In genomic region chr4:73589887-73590801, GRCh38 we compare ENCODE assay signal across 8 cellular contexts. TPM values are rescaled to one million over a fixed set of nuclear protein-coding genes. Genes with fewer than 3 reads are reported as not detected.
DNase-seq lines count a peak whose midpoint lies in the region; ATAC-seq, FAIRE-seq and TF ChIP-seq lines count a peak whose summit lies in the region.

No MANE protein-coding gene starts in this region.

- no peak for TF ChIP-seq POLR2A in HepG2 (IDR thresholded peaks at IDR 0.05; ENCODE audit: insufficient read depth in 1 of 2, low read depth in 2 of 2, low read length in 2 of 2)

- H3K9ac ChIP-seq in HepG2 (ENCODE audit: insufficient read depth, low read depth, low read length), result no peak overlapping the region

- CTCF ChIA-PET in HepG2 (lab: Yijun Ruan, JAX; ENCODE audit: low intra/inter-chr PET ratio, low total read pairs), result interaction anchor here (1.3 kb wide), 1 partner anchor 63 kb away, joined by 3 read pairs; no protein-coding TSS in a partner anchor

- no peak for TF ChIP-seq CTCF in HepG2 (CRISPR knock-in tag; IDR thresholded peaks at IDR 0.05)

- H3K4me3 ChIP-seq in HepG2 (replicated peaks in 1 of 3; ENCODE audit: insufficient read depth in 1 of 3, low read depth in 2 of 3, low read length in 3 of 3), result no peak overlapping the region

- H3K4me1 ChIP-seq in HepG2 (ENCODE audit: insufficient read depth, low read length), result peaks cover 14% of the 10 kb centered on the region

- H2AFZ ChIP-seq in HepG2 (ENCODE audit: low read length), result no peak overlapping the region

- WGBS in HepG2 (ENCODE audit: low lambda C conversion rate), result 66% methylated on average over 5 of the region's 5 CpGs

- no peak overlapping the region for H3K4me2 ChIP-seq in HepG2 (ENCODE audit: low read depth, low read length)

- POLR2A ChIA-PET in HepG2 (lab: Yijun Ruan, JAX), result no interaction called here

- no peaks in the 10 kb centered on the region for H3K27me3 ChIP-seq in HepG2 (ENCODE audit: control insufficient read depth in 1 of 2, insufficient read depth in 2 of 2, low read length in 2 of 2)

- no peaks in the 10 kb centered on the region for H3K36me3 ChIP-seq in HepG2 (replicated peaks in 1 of 2; ENCODE audit: control insufficient read depth in 1 of 2, insufficient read depth in 2 of 2, low read length in 2 of 2)

- peak; percentile 8 for FAIRE-seq in HepG2 (lab: Jason Lieb, UNC)

- ATAC-seq in GM18873 (IDR thresholded peaks at IDR 0.05; ENCODE audit: low FRiP score, unreplicated experiment) (peak; percentile 93), HG03025 (IDR thresholded peaks at IDR 0.05; ENCODE audit: low FRiP score, unreplicated experiment) (peak; percentile 96), HepG2 (no peak)

- in situ Hi-C loops in HepG2 (cut with HindIII; ENCODE audit: extremely low pct_ligation_motif_present, low pct_unique_long_range_greater_than_20kb), result loop anchor here (5.0 to 25.0 kb wide), 2 partner anchors 67 to 253 kb away; no protein-coding TSS in a partner anchor

- no peak for TF ChIP-seq RAD21 in HepG2 (CRISPR knock-in tag; IDR thresholded peaks at IDR 0.05)

- intact Hi-C loops in HepG2 (cut with micrococcal nuclease; ENCODE audit: unreplicated experiment), result no loop called here

- H3K27ac ChIP-seq in HepG2 (ENCODE audit: extremely low read length, insufficient read depth, low read length), result no peak overlapping the region
- no peak overlapping the region for H3K27ac ChIP-seq in substantia nigra (ENCODE audit: low read depth, low read length, poor library complexity, severe bottlenecking)

- BruUV-seq in HepG2 (replicated peaks; lab: Mats Ljungman, UMichigan), result no TSS peak

- no peaks in the 10 kb centered on the region for H3K9me3 ChIP-seq in HepG2 (ENCODE audit: low read length)

- TF ChIP-seq EP300 in HepG2 (IDR thresholded peaks at IDR 0.05; ENCODE audit: low read depth in 2 of 2, low read length in 2 of 2) (no peak), HepG2 (CRISPR knock-in tag; IDR thresholded peaks at IDR 0.05; ENCODE audit: borderline replicate concordance) (no peak)

- H4K20me1 ChIP-seq in HepG2 (ENCODE audit: insufficient read depth, low read length), result no peaks in the 10 kb centered on the region

- DNase-seq in NCI-H510A (lab: John Stamatoyannopoulos, UW) (peak; percentile 35), HepG2 (ENCODE audit: low spot score) (no peak), activated T-cell treated with anti-CD3 and anti-CD28 coated beads for 4 hours (no peak), kidney glomerular epithelial cell (lab: John Stamatoyannopoulos, UW) (no peak), substantia nigra (lab: John Stamatoyannopoulos, UW) (no peak)
- DNase-seq in activated CD4-positive, alpha-beta T cell treated with anti-CD3 and anti-CD28 coated beads for 48 hours, result no peak

- no peaks in the 10 kb centered on the region for H3K79me2 ChIP-seq in HepG2 (ENCODE audit: insufficient read depth, low read length)

TF ChIP-seq in HepG2, 621 proteins besides CTCF, POLR2A, EP300 and RAD21 (continues in another document):
- TF ChIP-seq HNRNPLL (IDR thresholded peaks at IDR 0.05; ENCODE audit: low read depth, low read length, poor library complexity, severe bottlenecking), result no peak
- no peak for TF ChIP-seq ZNF318 (CRISPR knock-in tag; IDR thresholded peaks at IDR 0.05)

RNA-seq across cellular contexts. Expression of gene RASSF6, which starts 30.1 kb away (rescaled TPM):
- 0.11 and 0.42 TPM in 2 replicates for total RNA-seq in HepG2 (2016; rRNA removed; fragmentation: Illumina TruSeq; extraction: Trizol)
- total RNA-seq in HepG2 (2016; cell fraction: cytosol; rRNA removed; fragmentation: Illumina TruSeq; extraction: Trizol; ENCODE audit: low read depth), result not detected in 2 replicates
- total RNA-seq in HepG2 (2016; cell fraction: insoluble cytoplasmic fraction; rRNA removed; fragmentation: Illumina TruSeq; extraction: Trizol), result 0.13 and 0.24 TPM in 2 replicates
- 0.06 TPM in 1 of 2 replicates, not detected in the other for total RNA-seq in HepG2 (2016; cell fraction: membrane; rRNA removed; fragmentation: Illumina TruSeq; extraction: Trizol)
- total RNA-seq in HepG2 (2016; cell fraction: nucleus; rRNA removed; fragmentation: Illumina TruSeq; extraction: Trizol), result 0.09 and 0.25 TPM in 2 replicates
- 0.03 and 0.04 TPM in 2 replicates for polyA plus RNA-seq in HepG2 (2011; rRNA removed)
- 0.01 and 0.03 TPM in 2 replicates for polyA plus RNA-seq in HepG2 (2011; cell fraction: cytosol; rRNA removed)
- polyA plus RNA-seq in HepG2 (2011; cell fraction: nucleus; rRNA removed), result 0.03 and 0.06 TPM in 2 replicates
- polyA plus RNA-seq in HepG2 (2012), result 0.03 TPM in 1 of 2 replicates, not detected in the other
- 0.25 TPM in 1 of 2 replicates, not detected in the other for polyA plus RNA-seq in HepG2 (2016; cell fraction: cytosol; fragmentation: Illumina TruSeq; extraction: Trizol; ENCODE audit: low read depth)
- 0.23 and 0.33 TPM in 2 replicates for polyA plus RNA-seq in HepG2 (2016; cell fraction: insoluble cytoplasmic fraction; fragmentation: Illumina TruSeq; extraction: Trizol; ENCODE audit: low read depth)
- 0.05 and 0.12 TPM in 2 replicates for polyA plus RNA-seq in HepG2 (2016; cell fraction: membrane; fragmentation: Illumina TruSeq; extraction: Trizol; ENCODE audit: low read depth)
- 0.25 and 0.49 TPM in 2 replicates for polyA plus RNA-seq in HepG2 (2016; cell fraction: nucleus; fragmentation: Illumina TruSeq; extraction: Trizol; ENCODE audit: insufficient read depth, low read depth)
- 0.07 and 0.10 TPM in 2 replicates for polyA minus RNA-seq in HepG2 (2011; rRNA and poly(A)+ RNA removed; ENCODE audit: low replicate concordance)
- not detected in 2 replicates for polyA minus RNA-seq in HepG2 (2011; cell fraction: cytosol; rRNA and poly(A)+ RNA removed)
- 0.26 TPM in 1 of 2 replicates, not detected in the other for polyA minus RNA-seq in HepG2 (2011; cell fraction: nucleus; rRNA and poly(A)+ RNA removed)
